ENCODE assay signal across 8 cellular contexts in genomic region chr6:159720708-159721107, GRCh38. TPM values are rescaled to one million over a fixed set of nuclear protein-coding genes. Genes with fewer than 3 reads are reported as not detected.
A peak's percentile ranks its signal among the peaks of the same experiment; 100 is the strongest.
DNase-seq lines count a peak whose midpoint lies in the region; ATAC-seq and TF ChIP-seq lines count a peak whose summit lies in the region.

No MANE protein-coding gene starts in this region.

- H3K14ac ChIP-seq in neuronal stem cell (ENCODE audit: low read length), result no peak overlapping the region

- H4K91ac ChIP-seq in neuronal stem cell (ENCODE audit: low read depth, low read length, poor library complexity), result no peak overlapping the region

- H3K36me3 ChIP-seq in Caco-2 (ENCODE audit: control insufficient read depth, insufficient read depth, low read length) (no peaks in the 10 kb centered on the region), neuronal stem cell (replicated peaks in 1 of 2; ENCODE audit: control insufficient read depth in 2 of 2, insufficient read depth in 2 of 2, low read length in 2 of 2) (peaks cover 2 to 38% of the 10 kb centered on the region in 2 donors)

- POLR2A ChIA-PET in Caco-2 (lab: Charles Lee), result no interaction called here

- CTCF ChIA-PET in Caco-2 (lab: Charles Lee), result no interaction called here

- no peaks in the 10 kb centered on the region for H3K27me3 ChIP-seq in Caco-2 (replicated peaks; ENCODE audit: control insufficient read depth, insufficient read depth, low read length)
- H3K27me3 ChIP-seq in neuronal stem cell (ENCODE audit: control insufficient read depth in 3 of 3, insufficient read depth in 3 of 3, low read depth in 1 of 3, low read length in 3 of 3), result no peaks in the 10 kb centered on the region

- H3K9ac ChIP-seq in neuronal stem cell (ENCODE audit: low read depth, low read length, poor library complexity), result no peak overlapping the region

- no peak overlapping the region for H3K27ac Mint-ChIP-seq in Caco-2 (ENCODE audit: unreplicated experiment)

- TF ChIP-seq CTCF in Caco-2 (IDR thresholded peaks at IDR 0.05; ENCODE audit: insufficient read depth in 1 of 2, low read depth in 1 of 2, low read length in 1 of 2, severe bottlenecking in 1 of 2, unreplicated experiment in 1 of 2) (peak; percentile 42), choroid plexus epithelial cell (conservative IDR thresholded peaks at IDR 0.05; ENCODE audit: low read depth, low read length) (peak; percentile 45)

- peaks cover 2% of the 10 kb centered on the region for H3K79me1 ChIP-seq in neuronal stem cell (ENCODE audit: low read depth, low read length)

- no peaks in the 10 kb centered on the region for H3K4me1 ChIP-seq in Caco-2
- no peaks in the 10 kb centered on the region for H3K4me1 ChIP-seq in neuronal stem cell (ENCODE audit: control insufficient read depth in 2 of 2, insufficient read depth in 1 of 2, low read depth in 1 of 2, low read length in 2 of 2)

- WGBS in neuronal stem cell (ENCODE audit: extremely low coverage in 2 of 2, insufficient read length in 2 of 2, insufficient replicate concordance in 1 of 2), 2 donors, result no CpG with 5 or more reads among the region's 7 CpGs

- no peak overlapping the region for H3K18ac ChIP-seq in neuronal stem cell (ENCODE audit: low read length)

- H2BK5ac ChIP-seq in neuronal stem cell (ENCODE audit: low read length), result no peak overlapping the region

- H3K4me3 ChIP-seq in Caco-2 (ENCODE audit: low read depth, low read length) (no peak overlapping the region), choroid plexus epithelial cell (ENCODE audit: low read depth, low read length) (no peak overlapping the region), neuronal stem cell (ENCODE audit: low read length in 2 of 2) (no peak overlapping the region)

- H3K36me3 Mint-ChIP-seq in Caco-2 (ENCODE audit: insufficient read depth, unreplicated experiment), result peaks cover 4% of the 10 kb centered on the region

- H3K27me3 Mint-ChIP-seq in Caco-2 (ENCODE audit: insufficient read depth, unreplicated experiment), result no peaks in the 10 kb centered on the region

- no peak overlapping the region for H2AK5ac ChIP-seq in neuronal stem cell (ENCODE audit: low read depth, low read length)

- H3K9me3 Mint-ChIP-seq in Caco-2 (ENCODE audit: unreplicated experiment), result no peaks in the 10 kb centered on the region

- H3K4me3 Mint-ChIP-seq in Caco-2 (ENCODE audit: unreplicated experiment), result no peak overlapping the region

- H2BK15ac ChIP-seq in neuronal stem cell (ENCODE audit: low read length), result no peak overlapping the region

- peaks cover 6% of the 10 kb centered on the region for H3K4me1 Mint-ChIP-seq in Caco-2 (ENCODE audit: low read depth, unreplicated experiment)

- H4K8ac ChIP-seq in neuronal stem cell (ENCODE audit: low read depth, low read length), result no peak overlapping the region

- no peak overlapping the region for H2AFZ ChIP-seq in neuronal stem cell (ENCODE audit: low read length)

- no peak overlapping the region for H3K27ac ChIP-seq in neuronal stem cell (replicated peaks; ENCODE audit: low read length)

- H3K4ac ChIP-seq in neuronal stem cell (ENCODE audit: low read length), result no peak overlapping the region

- intact Hi-C loops in Caco-2 (cut with micrococcal nuclease; ENCODE audit: unreplicated experiment), result loop anchor here (2.0 kb wide), 1 partner anchor 132 kb away; no protein-coding TSS in a partner anchor

- no peaks in the 10 kb centered on the region for H3K9me3 ChIP-seq in Caco-2
- peaks cover 0 to 10% of the 10 kb centered on the region in 2 donors for H3K9me3 ChIP-seq in neuronal stem cell (replicated peaks in 1 of 2; ENCODE audit: control insufficient read depth in 2 of 2, insufficient read depth in 1 of 2, low read depth in 1 of 2, low read length in 2 of 2)

- no peak overlapping the region for H3K4me2 ChIP-seq in neuronal stem cell (ENCODE audit: insufficient read depth, low read length, poor library complexity, severe bottlenecking)

- H2BK120ac ChIP-seq in neuronal stem cell (ENCODE audit: low read depth, low read length), result no peak overlapping the region

- DNase-seq in Caco-2, result peak in 1 of 2 experiments; percentile 67
- DNase-seq in OCI-M1 (lab: John Stamatoyannopoulos, UW), result peak; percentile 60
- DNase-seq in choroid plexus epithelial cell (ENCODE audit: low read depth), result peak; percentile 56
- DNase-seq in neuronal stem cell (ENCODE audit: low spot score), result peak; percentile 17
- no peak for DNase-seq in 8988T
- no peak for DNase-seq in DMS114 treated with DMSO at 0.1 percent for 48 hours (lab: John Stamatoyannopoulos, UW; ENCODE audit: unreplicated experiment)

- no peak overlapping the region for H2BK12ac ChIP-seq in neuronal stem cell (ENCODE audit: low read length)

- H3K23ac ChIP-seq in neuronal stem cell (ENCODE audit: low read depth, low read length, poor library complexity), result no peak overlapping the region

- ATAC-seq in GM18867 (IDR thresholded peaks at IDR 0.05; ENCODE audit: unreplicated experiment), result peak; percentile 63
- ATAC-seq in GM21360 (IDR thresholded peaks at IDR 0.05; ENCODE audit: unreplicated experiment), result no peak

- BruUV-seq in Caco-2 (replicated peaks; lab: Mats Ljungman, UMichigan), result no TSS peak

RNA-seq across cellular contexts. Expression of gene WTAP, which starts 6.6 kb away (rescaled TPM):
- total RNA-seq in Caco-2 (2022), result 109 and 114 TPM in 2 replicates
- 108 TPM for polyA plus RNA-seq in neuronal stem cell (2013, experiment 1 of 2)
- 108 TPM for polyA plus RNA-seq in neuronal stem cell (2013, experiment 2 of 2)

RNA-seq across cellular contexts. Expression of gene SOD2, which starts 27.7 kb away (rescaled TPM):
- 109 and 110 TPM in 2 replicates for total RNA-seq in Caco-2 (2022)
- 45.5 TPM for polyA plus RNA-seq in neuronal stem cell (2013, experiment 1 of 2)
- 42.6 TPM for polyA plus RNA-seq in neuronal stem cell (2013, experiment 2 of 2)

RNA-seq across cellular contexts. Expression of gene ACAT2, which starts 41.1 kb away (rescaled TPM):
- total RNA-seq in Caco-2 (2022), result 122 and 131 TPM in 2 replicates
- polyA plus RNA-seq in neuronal stem cell (2013, experiment 1 of 2), result 94.5 TPM
- polyA plus RNA-seq in neuronal stem cell (2013, experiment 2 of 2), result 92.4 TPM

Comparison
In these comparisons a context has a peak if more than half of its experiments do, and no peak if none do; other contexts are left out.
1. DNase-seq: peak in OCI-M1 (single experiment), choroid plexus epithelial cell (single experiment) and neuronal stem cell (single experiment); none in 8988T (single experiment) and DMS114 treated with DMSO at 0.1 percent for 48 hours (single experiment).